11 cellular contexts compared by ENCODE assay signal in genomic region chr20:3784226-3784853, GRCh38. TPM values are rescaled to one million over a fixed set of nuclear protein-coding genes. Genes with fewer than 3 reads are reported as not detected.
DNase-seq lines count a peak whose midpoint lies in the region; ATAC-seq, FAIRE-seq and TF ChIP-seq lines count a peak whose summit lies in the region.
"Had no signal": no experiment of that assay in that cellular context is flagged by ENCODE, and none has a peak within 500 bp of the region (broad histone marks: within the 10 kb centered on the region; RNA-seq: fewer than 3 reads in every experiment).

No MANE protein-coding gene starts in this region.

- FAIRE-seq in H54 (lab: Jason Lieb, UNC) = no peak
- FAIRE-seq: A204.1 had no signal

- TF ChIP-seq RAD21 in SK-N-SH (IDR thresholded peaks at IDR 0.05; ENCODE audit: low read length) = no peak

- no peaks in the 10 kb centered on the region for H3K9me3 ChIP-seq in SK-N-SH
- H3K9me3 ChIP-seq in fibroblast of lung (ENCODE audit: control insufficient read depth, insufficient read depth, low read depth, low read length) = no peaks in the 10 kb centered on the region

- H3K9ac ChIP-seq in SK-N-SH (no peak overlapping the region), fibroblast of lung (ENCODE audit: insufficient read depth, low read length) (no peak overlapping the region)

- H3K79me2 ChIP-seq in SK-N-SH (ENCODE audit: insufficient read depth) (peaks cover 40% of the 10 kb centered on the region), fibroblast of lung (ENCODE audit: control insufficient read depth, insufficient read depth, low read length) (peaks cover 34% of the 10 kb centered on the region)

- peak overlapping the region in 1 of 2 experiments; percentile 74; a peak in 2 of 4 replicates for H3K4me3 ChIP-seq in SK-N-SH (ENCODE audit: low read depth in 2 of 2, low read length in 1 of 2)
- H3K4me3 ChIP-seq in fibroblast of lung (replicated peaks in 1 of 4; ENCODE audit: control extremely low read depth in 1 of 4, insufficient read depth in 1 of 4, low read depth in 3 of 4, low read length in 4 of 4) = peak overlapping the region; percentile 49 to 77 (median 68)

- H3K36me3 ChIP-seq in SK-N-SH (replicated peaks in 1 of 2; ENCODE audit: control insufficient read depth in 1 of 2, insufficient read depth in 2 of 2, low read length in 1 of 2) (peaks cover 7 to 9% of the 10 kb centered on the region in 2 experiments), fibroblast of lung (ENCODE audit: control insufficient read depth, insufficient read depth, low read length) (peaks cover 5% of the 10 kb centered on the region)

- H3K27me3 Mint-ChIP-seq in WTC11 (ENCODE audit: low read depth) = peaks cover 37% of the 10 kb centered on the region

- no peaks in the 10 kb centered on the region for H3K27me3 ChIP-seq in SK-N-SH (ENCODE audit: insufficient read depth)
- H3K27me3 ChIP-seq in fibroblast of lung (ENCODE audit: control insufficient read depth, insufficient read depth, low read length) = no peaks in the 10 kb centered on the region

- H3K4me2 ChIP-seq in SK-N-SH = peak overlapping the region; percentile 96
- H3K4me2 ChIP-seq in fibroblast of lung (ENCODE audit: extremely low read depth, insufficient read depth, low read length) = peak overlapping the region; percentile 90

- no peak for TF ChIP-seq EP300 in SK-N-SH (IDR thresholded peaks at IDR 0.05; ENCODE audit: borderline replicate concordance in 1 of 2, low read depth in 1 of 2, low read length in 1 of 2)

- peaks cover 4% of the 10 kb centered on the region; the same call in 1 of the 2 replicates for H3K36me3 Mint-ChIP-seq in WTC11
- peaks cover 20% of the 10 kb centered on the region for H3K36me3 Mint-ChIP-seq in stimulated activated effector memory CD8-positive, alpha-beta T cell treated with anti-CD3 and anti-CD28 coated beads, Interleukin-12 subunit alpha, Interleukin-12 subunit beta, amount 100 ng/mL, for 72 hours

- H4K20me1 ChIP-seq in SK-N-SH (ENCODE audit: insufficient read depth) (peaks cover 45% of the 10 kb centered on the region), fibroblast of lung (ENCODE audit: control insufficient read depth, extremely low read depth, insufficient read depth, low read length) (peaks cover 2% of the 10 kb centered on the region)

- ATAC-seq in SK-N-SH treated with all-trans-retinoic acid at 6 μM for 48 hours = no peak
- no peak for ATAC-seq in WTC11
- ATAC-seq in stimulated activated effector memory CD8-positive, alpha-beta T cell treated with anti-CD3 and anti-CD28 coated beads, Interleukin-12 subunit alpha, Interleukin-12 subunit beta, amount 100 ng/mL, for 72 hours = no peak
- ATAC-seq in GM21423 (IDR thresholded peaks at IDR 0.05; ENCODE audit: unreplicated experiment) = no peak
- ATAC-seq: foreskin keratinocyte had no signal

- peak overlapping the region; percentile 52 for H3K4me3 Mint-ChIP-seq in WTC11
- H3K4me3 Mint-ChIP-seq in stimulated activated effector memory CD8-positive, alpha-beta T cell treated with anti-CD3 and anti-CD28 coated beads, Interleukin-12 subunit alpha, Interleukin-12 subunit beta, amount 100 ng/mL, for 72 hours = peak overlapping the region; percentile 70

- no peak overlapping the region for H2AFZ ChIP-seq in SK-N-SH (ENCODE audit: low read depth)
- H2AFZ ChIP-seq in fibroblast of lung (ENCODE audit: low read length) = no peak overlapping the region

- CTCF ChIA-PET in SK-N-SH (lab: Yijun Ruan, JAX) = interaction anchor here (0.8 to 6.4 kb wide), 8 partner anchors 9 to 110 kb away, joined by 3 to 161 read pairs (median 18); partner anchors contain the start of genes ADISSP and AP5S1
- CTCF ChIA-PET in WTC11 (lab: Charles Lee) = interaction anchor here (1.7 to 7.0 kb wide), 3 partner anchors 16 to 35 kb away, joined by 5 to 92 read pairs (median 36); partner anchors contain the start of genes ADISSP and AP5S1

- DNase-seq in SK-N-SH = no peak
- no peak for DNase-seq in WTC11 (ENCODE audit: low spot score)
- DNase-seq in fibroblast of lung (ENCODE audit: low read depth in 2 of 2) = no peak
- DNase-seq in stimulated activated effector memory CD8-positive, alpha-beta T cell treated with anti-CD3 and anti-CD28 coated beads, Interleukin-12 subunit alpha, Interleukin-12 subunit beta, amount 100 ng/mL, for 72 hours (ENCODE audit: low spot score in 2 of 2) = no peak
- no peak for DNase-seq in NCI-H69 (lab: John Stamatoyannopoulos, UW)
- DNase-seq in H54 (ENCODE audit: insufficient read length, low spot score) = no peak
- DNase-seq: foreskin keratinocyte, NCI-H2107 had no signal

- H3K9me2 ChIP-seq in SK-N-SH = no peaks in the 10 kb centered on the region

- no peak overlapping the region; a peak in 1 of 4 replicates for H3K27ac ChIP-seq in SK-N-SH (ENCODE audit: low read depth in 2 of 2, low read length in 1 of 2)
- peak overlapping the region; percentile 36 for H3K27ac ChIP-seq in fibroblast of lung (ENCODE audit: insufficient read depth, low read length)
- H3K27ac ChIP-seq: foreskin keratinocyte had no signal

- peaks cover 32% of the 10 kb centered on the region for H3K4me1 Mint-ChIP-seq in WTC11
- H3K4me1 Mint-ChIP-seq in stimulated activated effector memory CD8-positive, alpha-beta T cell treated with anti-CD3 and anti-CD28 coated beads, Interleukin-12 subunit alpha, Interleukin-12 subunit beta, amount 100 ng/mL, for 72 hours = peaks cover 67% of the 10 kb centered on the region

- no peak for TF ChIP-seq POLR2A in H54 (IDR thresholded peaks at IDR 0.05; ENCODE audit: low read depth, low read length)

- no peak overlapping the region for H3K27ac Mint-ChIP-seq in WTC11
- H3K27ac Mint-ChIP-seq in stimulated activated effector memory CD8-positive, alpha-beta T cell treated with anti-CD3 and anti-CD28 coated beads, Interleukin-12 subunit alpha, Interleukin-12 subunit beta, amount 100 ng/mL, for 72 hours = peak overlapping the region; percentile 79

- TF ChIP-seq CTCF in SK-N-SH (IDR thresholded peaks at IDR 0.05) = no peak
- TF ChIP-seq CTCF in WTC11 (IDR thresholded peaks at IDR 0.05) = no peak
- TF ChIP-seq CTCF in fibroblast of lung (conservative IDR thresholded peaks at IDR 0.05 in 1 of 2, IDR thresholded peaks at IDR 0.05 in 1 of 2; ENCODE audit: low read depth in 1 of 2, low read length in 2 of 2) = no peak

- H3F3A ChIP-seq in SK-N-SH (replicated peaks; ENCODE audit: insufficient read depth) = peaks cover 15% of the 10 kb centered on the region

- 96% methylated on average over 15 of the region's 17 CpGs for WGBS in SK-N-SH (ENCODE audit: low lambda C conversion rate)

- POLR2A ChIA-PET in SK-N-SH (lab: Yijun Ruan, JAX) (no interaction called here), WTC11 (lab: Charles Lee) (no interaction called here)

- no peaks in the 10 kb centered on the region for H3K9me3 Mint-ChIP-seq in WTC11
- H3K9me3 Mint-ChIP-seq in stimulated activated effector memory CD8-positive, alpha-beta T cell treated with anti-CD3 and anti-CD28 coated beads, Interleukin-12 subunit alpha, Interleukin-12 subunit beta, amount 100 ng/mL, for 72 hours = no peaks in the 10 kb centered on the region

- H3K4me1 ChIP-seq in SK-N-SH (ENCODE audit: control insufficient read depth in 1 of 2, insufficient read depth in 2 of 2, low read depth in 1 of 2, low read length in 1 of 2) (peaks cover 27 to 33% of the 10 kb centered on the region in 2 experiments; a peak in 3 of 4 replicates), fibroblast of lung (ENCODE audit: control insufficient read depth, extremely low read depth, insufficient read depth, low read length) (peaks cover 21% of the 10 kb centered on the region)

TF ChIP-seq in SK-N-SH, 30 proteins besides CTCF, POLR2A, EP300 and RAD21 (continues in another document):
- no peak for TF ChIP-seq RCOR1 (IDR thresholded peaks at IDR 0.05; ENCODE audit: low read length)

RNA-seq across cellular contexts. Expression of gene CENPB, which starts 2.2 kb away (rescaled TPM):
- 37.6 and 41.2 TPM in 2 replicates for polyA plus RNA-seq in SK-N-SH (2012; rRNA removed)
- polyA plus RNA-seq in SK-N-SH (2012; cell fraction: cytosol; rRNA removed) = 29.8 and 39.9 TPM in 2 replicates
- polyA plus RNA-seq in SK-N-SH (2012; cell fraction: nucleus; rRNA removed) = 26.3 and 35.2 TPM in 2 replicates
- total RNA-seq in WTC11 (2021) = 55.3 to 58.7 TPM (median 57.6 TPM) in 3 replicates
- 106 TPM in 2 replicates for total RNA-seq in fibroblast of lung
- 32.6 and 52.7 TPM in 2 replicates for polyA plus RNA-seq in fibroblast of lung
- polyA plus RNA-seq in fibroblast of lung (2012) = 71.6 and 118 TPM in 2 replicates
- polyA minus RNA-seq in fibroblast of lung (ENCODE audit: low replicate concordance) = 78.5 and 104 TPM in 2 replicates

RNA-seq across cellular contexts. Expression of gene SPEF1, which starts 3.1 kb away (rescaled TPM):
- 1.6 and 1.8 TPM in 2 replicates for polyA plus RNA-seq in SK-N-SH (2012; rRNA removed)
- polyA plus RNA-seq in SK-N-SH (2012; cell fraction: cytosol; rRNA removed) = 1.1 and 1.4 TPM in 2 replicates
- 4.5 and 5.8 TPM in 2 replicates for polyA plus RNA-seq in SK-N-SH (2012; cell fraction: nucleus; rRNA removed)
- 0.41 to 0.72 TPM (median 0.64 TPM) in 3 replicates for total RNA-seq in WTC11 (2021)
- total RNA-seq in fibroblast of lung = under 0.01 and 0.17 TPM in 2 replicates
- 0.06 and 0.07 TPM in 2 replicates for polyA plus RNA-seq in fibroblast of lung
- 0.09 and 0.10 TPM in 2 replicates for polyA plus RNA-seq in fibroblast of lung (2012)
- polyA minus RNA-seq in fibroblast of lung (ENCODE audit: low replicate concordance) = not detected in 2 replicates

RNA-seq across cellular contexts. Expression of gene CDC25B, which starts 11.8 kb away (rescaled TPM):
- polyA plus RNA-seq in SK-N-SH (2012; rRNA removed) (41.5 and 56.5 TPM in 2 replicates), fibroblast of lung (38.2 and 86.1 TPM in 2 replicates)
- 26.5 and 35.3 TPM in 2 replicates for polyA plus RNA-seq in SK-N-SH (2012; cell fraction: cytosol; rRNA removed)
- polyA plus RNA-seq in SK-N-SH (2012; cell fraction: nucleus; rRNA removed) = 173 and 208 TPM in 2 replicates
- total RNA-seq in WTC11 (2021) (35.2 to 37.5 TPM (median 37.4 TPM) in 3 replicates), fibroblast of lung (49.3 and 62.1 TPM in 2 replicates)
- 51.8 and 121 TPM in 2 replicates for polyA plus RNA-seq in fibroblast of lung (2012)
- 88.0 and 238 TPM in 2 replicates for polyA minus RNA-seq in fibroblast of lung (ENCODE audit: low replicate concordance)

RNA-seq across cellular contexts. Expression of gene ADISSP, which starts 16.8 kb away (rescaled TPM):
- polyA plus RNA-seq in SK-N-SH (2012; rRNA removed) = 59.9 and 73.9 TPM in 2 replicates
- polyA plus RNA-seq in SK-N-SH (2012; cell fraction: cytosol; rRNA removed) = 31.6 and 54.9 TPM in 2 replicates
- polyA plus RNA-seq in SK-N-SH (2012; cell fraction: nucleus; rRNA removed) = 36.1 and 49.8 TPM in 2 replicates
- total RNA-seq in WTC11 (2021) = 109 to 129 TPM (median 113 TPM) in 3 replicates
- 17.2 and 23.5 TPM in 2 replicates for total RNA-seq in fibroblast of lung
- polyA plus RNA-seq in fibroblast of lung = 17.0 and 44.3 TPM in 2 replicates
- polyA plus RNA-seq in fibroblast of lung (2012) = 28.8 and 87.6 TPM in 2 replicates
- 33.0 and 127 TPM in 2 replicates for polyA minus RNA-seq in fibroblast of lung (ENCODE audit: low replicate concordance)

RNA-seq across cellular contexts. Expression of gene AP5S1, which starts 36.0 kb away (rescaled TPM):
- polyA plus RNA-seq in SK-N-SH (2012; rRNA removed) (8.6 and 10.3 TPM in 2 replicates), fibroblast of lung (11.8 and 12.2 TPM in 2 replicates)
- 4.7 and 6.5 TPM in 2 replicates for polyA plus RNA-seq in SK-N-SH (2012; cell fraction: cytosol; rRNA removed)
- polyA plus RNA-seq in SK-N-SH (2012; cell fraction: nucleus; rRNA removed) = 9.7 and 10.8 TPM in 2 replicates
- total RNA-seq in WTC11 (2021) (2.8 to 4.1 TPM (median 3.1 TPM) in 3 replicates), fibroblast of lung (10.0 and 17.8 TPM in 2 replicates)
- 18.1 and 21.4 TPM in 2 replicates for polyA plus RNA-seq in fibroblast of lung (2012)
- polyA minus RNA-seq in fibroblast of lung (ENCODE audit: low replicate concordance) = 64.9 and 68.7 TPM in 2 replicates

Comparison
In these comparisons a context has a peak if more than half of its experiments do, and no peak if none do; other contexts are left out.
1. Of the 6 proteins assayed by ChIP-seq in both WTC11 and SK-N-SH: peak only in WTC11: none; only in SK-N-SH: USF1; in both: none; in neither: 5.